9 cellular contexts compared by ENCODE assay signal in genomic region chr12:119229837-119230236, GRCh38. TPM values are rescaled to one million over a fixed set of nuclear protein-coding genes. Genes with fewer than 3 reads are reported as not detected.
DNase-seq lines count a peak whose midpoint lies in the region; ATAC-seq and TF ChIP-seq lines count a peak whose summit lies in the region.
"Had no signal": no experiment of that assay in that cellular context is flagged by ENCODE, and none has a peak within 500 bp of the region (broad histone marks: within the 10 kb centered on the region; RNA-seq: fewer than 3 reads in every experiment).

No MANE protein-coding gene starts in this region.

- no peaks in the 10 kb centered on the region for H3K36me3 Mint-ChIP-seq in CD14-positive monocyte

- no peaks in the 10 kb centered on the region for H3K4me1 Mint-ChIP-seq in CD14-positive monocyte

- H3K9me3 ChIP-seq in SK-N-MC (ENCODE audit: low read depth, low read length) (no peaks in the 10 kb centered on the region), heart right ventricle (no peaks in the 10 kb centered on the region), smooth muscle cell (replicated peaks; ENCODE audit: low read depth) (no peaks in the 10 kb centered on the region)
- H3K9me3 ChIP-seq: BLaER1 had no signal

- intact Hi-C loops in heart right ventricle (cut with DNase I): no loop called here
- intact Hi-C loops in CD14-positive monocyte (cut with micrococcal nuclease): no loop called here

- peak overlapping the region; percentile 77 for H3K4me2 ChIP-seq in smooth muscle cell
- H3K4me2 ChIP-seq: BLaER1 had no signal

- ATAC-seq in heart right ventricle (peak in 7 of 8 donors; percentile 64 to 88 (median 80)), HG03095 (IDR thresholded peaks at IDR 0.05; ENCODE audit: unreplicated experiment) (no peak)

- H3K27me3 ChIP-seq in heart right ventricle (no peaks in the 10 kb centered on the region), smooth muscle cell (ENCODE audit: low read depth) (no peaks in the 10 kb centered on the region)
- H3K27me3 ChIP-seq: BLaER1 had no signal

- DNase-seq in NCI-H510A treated with DMSO at 0.1 percent for 48 hours (lab: John Stamatoyannopoulos, UW) (peak; percentile 20), NCI-H510A (lab: John Stamatoyannopoulos, UW) (no peak), SK-N-MC (ENCODE audit: low read depth, low spot score) (peak; percentile 14), heart right ventricle (peak; percentile 27 to 51), smooth muscle cell (lab: John Stamatoyannopoulos, UW; ENCODE audit: unreplicated experiment) (no peak), CD14-positive monocyte (ENCODE audit: low spot score) (no peak), GM19238 (ENCODE audit: insufficient read length, low spot score) (no peak)

- H3K27me3 Mint-ChIP-seq in CD14-positive monocyte (ENCODE audit: low read depth in 3 of 3): peaks cover 0 to 5% (median 0%) of the 10 kb centered on the region in 3 donors

- H3K27ac ChIP-seq in SK-N-MC (no peak overlapping the region), heart right ventricle (no peak overlapping the region), smooth muscle cell (ENCODE audit: low read depth) (no peak overlapping the region)
- H3K27ac ChIP-seq: BLaER1 had no signal

- no peak overlapping the region for H3K4me3 Mint-ChIP-seq in CD14-positive monocyte

- H3K36me3 ChIP-seq in SK-N-MC (ENCODE audit: insufficient read depth, low read length) (no peaks in the 10 kb centered on the region), heart right ventricle (no peaks in the 10 kb centered on the region), smooth muscle cell (ENCODE audit: low read depth) (no peaks in the 10 kb centered on the region)
- H3K36me3 ChIP-seq: BLaER1 had no signal

- H3F3A ChIP-seq in smooth muscle cell (ENCODE audit: low read depth): no peaks in the 10 kb centered on the region

- H3K27ac Mint-ChIP-seq in CD14-positive monocyte: no peak overlapping the region

- no peak for TF ChIP-seq CTCF in heart right ventricle (IDR thresholded peaks at IDR 0.05)
- TF ChIP-seq CTCF in smooth muscle cell (IDR thresholded peaks at IDR 0.05; ENCODE audit: borderline replicate concordance, insufficient read depth, poor library complexity, severe bottlenecking): no peak
- TF ChIP-seq CTCF in CD14-positive monocyte (IDR thresholded peaks at IDR 0.05): no peak

- H3K9ac ChIP-seq in SK-N-MC (ENCODE audit: insufficient read length) (no peak overlapping the region), smooth muscle cell (ENCODE audit: low read depth) (no peak overlapping the region)
- H3K9ac ChIP-seq: BLaER1 had no signal

- peak overlapping the region; percentile 93 for H2AFZ ChIP-seq in smooth muscle cell (ENCODE audit: low read depth)

- H3K4me1 ChIP-seq in heart right ventricle (no peaks in the 10 kb centered on the region), smooth muscle cell (ENCODE audit: low read depth) (no peaks in the 10 kb centered on the region)

- H4K20me1 ChIP-seq in smooth muscle cell (ENCODE audit: low read depth): no peaks in the 10 kb centered on the region
- H4K20me1 ChIP-seq: BLaER1 had no signal

- H3K79me2 ChIP-seq in smooth muscle cell (ENCODE audit: low read depth): no peaks in the 10 kb centered on the region

- peaks cover 0 to 8% (median 4%) of the 10 kb centered on the region in 7 donors for H3K9me3 Mint-ChIP-seq in CD14-positive monocyte

- WGBS in heart right ventricle, 2 donors: 26 to 41% methylated on average over 9 of the region's 9 CpGs
- WGBS in smooth muscle cell (ENCODE audit: low lambda C conversion rate): 27% methylated on average over 9 of the region's 9 CpGs

- H3K4me3 ChIP-seq in SK-N-MC (no peak overlapping the region), heart right ventricle (peak overlapping the region in 2 of 10 donors; percentile 13 to 30), smooth muscle cell (peak overlapping the region; percentile 44)
- H3K4me3 ChIP-seq: BLaER1 had no signal

RNA-seq across cellular contexts. Expression of gene HSPB8, which starts 51.1 kb away (rescaled TPM):
- total RNA-seq in heart right ventricle (100 to 1,000 TPM; 421 to 720 (median 568) TPM), smooth muscle cell (73.8 and 103 TPM in 2 replicates)
- polyA plus RNA-seq in heart right ventricle (100 to 1,000 TPM; 250 to 442 TPM), smooth muscle cell (38.4 and 78.8 TPM in 2 replicates), CD14-positive monocyte (not detected)

Comparison
In these comparisons a context has a peak if more than half of its experiments do, and no peak if none do; other contexts are left out.
1. DNase-seq: peak in NCI-H510A treated with DMSO at 0.1 percent for 48 hours (single experiment), SK-N-MC (single experiment) and heart right ventricle (2 of 2); none in NCI-H510A (single experiment), smooth muscle cell (single experiment), CD14-positive monocyte (single experiment) and GM19238 (single experiment).
2. RNA of gene HSPB8, which starts 51.1 kb away (polyA plus RNA-seq): 250 to 442 TPM in heart right ventricle and 38.4 to 78.8 TPM in smooth muscle cell; not detected in CD14-positive monocyte; every median in the first group is over 10 times any median in the second.